Comparison of ENCODE assay signal across 27 cellular contexts in genomic region chr2:128108166-128108565, GRCh38.
"Had no signal": no experiment of that assay in that cellular context is flagged by ENCODE, and none has a peak within 500 bp of the region (broad histone marks: within the 10 kb centered on the region; RNA-seq: fewer than 3 reads in every experiment).

No MANE protein-coding gene starts in this region.

- H3K27ac Mint-ChIP-seq: activated CD4-positive, alpha-beta memory T cell treated with anti-CD3 and anti-CD28 coated beads for 36 hours; activated CD4-positive, alpha-beta T cell treated with anti-CD3 and anti-CD28 coated beads for 36 hours; activated CD8-positive, alpha-beta memory T cell treated with anti-CD3 and anti-CD28 coated beads, Interleukin-2, amount 10 ng/mL, durations not matched to agents 7 days and 5 days; activated CD8-positive, alpha-beta T cell treated with anti-CD3 and anti-CD28 coated beads, Interleukin-2, amount 10 ng/mL, durations not matched to agents 7 days and 5 days; activated naive CD4-positive, alpha-beta T cell treated with anti-CD3 and anti-CD28 coated beads, Interleukin-2, amount 10 ng/mL, durations not matched to agents 7 days and 5 days; activated naive CD4-positive, alpha-beta T cell treated with anti-CD3 and anti-CD28 coated beads, Interleukin-2, amount 50 U/mL, for 72 hours; activated naive CD8-positive, alpha-beta T cell treated with anti-CD3 and anti-CD28 coated beads, Interleukin-2, amount 10 ng/mL, durations not matched to agents 7 days and 5 days; activated T-helper 1 cell treated with anti-CD3 and anti-CD28 coated beads, Interleukin-12 subunit alpha, Interleukin-12 subunit beta, Interleukin-2, Interleukin-4 antibody, amounts not matched to agents 30 ng/mL and 10 ng/mL and 1 ng/mL, durations not matched to agents 14 hours and 24 hours and 36 hours; dendritic cell treated with granulocyte-macrophage colony-stimulating factor and Interleukin-4, amounts not matched to agents 40 ng/mL and 50 ng/mL, for 4 days had no signal

- DNase-seq: activated CD4-positive, alpha-beta memory T cell treated with anti-CD3 and anti-CD28 coated beads for 36 hours; activated CD4-positive, alpha-beta T cell treated with anti-CD3 and anti-CD28 coated beads for 36 hours; activated CD4-positive, alpha-beta T cell treated with anti-CD3 and anti-CD28 coated beads, Interleukin-2, amount 10 ng/mL, durations not matched to agents 24 days and 14 days; activated CD4-positive, CD25-positive, alpha-beta regulatory T cell; activated CD4-positive, CD25-positive, alpha-beta regulatory T cell treated with anti-CD3 and anti-CD28 coated beads, Interleukin-2, amount 50 U/mL, for 72 hours; activated CD8-positive, alpha-beta memory T cell treated with anti-CD3 and anti-CD28 coated beads, Interleukin-2, amount 10 ng/mL, durations not matched to agents 7 days and 5 days; activated CD8-positive, alpha-beta memory T cell treated with anti-CD3 and anti-CD28 coated beads, Interleukin-2, amount 50 U/mL, for 4 hours; activated CD8-positive, alpha-beta T cell treated with anti-CD3 and anti-CD28 coated beads, Interleukin-2, amount 10 ng/mL, durations not matched to agents 7 days and 5 days; activated gamma-delta T cell; activated naive CD4-positive, alpha-beta T cell; activated naive CD4-positive, alpha-beta T cell treated with anti-CD3 and anti-CD28 coated beads, Interleukin-2, amount 10 ng/mL, durations not matched to agents 7 days and 5 days; activated naive CD8-positive, alpha-beta T cell treated with anti-CD3 and anti-CD28 coated beads, Interleukin-2, amount 10 ng/mL, durations not matched to agents 7 days and 5 days; activated T-cell treated with anti-CD3 and anti-CD28 coated beads, Interleukin-2, amount 50 U/mL, for 1 hour; activated T-cell treated with anti-CD3 and anti-CD28 coated beads, Interleukin-2, amount 50 U/mL, for 48 hours; central memory CD4-positive, alpha-beta T cell; dorsolateral prefrontal cortex; effector memory CD8-positive, alpha-beta T cell; erythroblast; foreskin keratinocyte; gastrocnemius medialis; glutamatergic neuron; heart left ventricle; hypothalamus had no signal

- H3K4me3 Mint-ChIP-seq: activated CD4-positive, alpha-beta memory T cell treated with anti-CD3 and anti-CD28 coated beads for 36 hours; activated CD4-positive, alpha-beta T cell treated with anti-CD3 and anti-CD28 coated beads for 36 hours; activated CD4-positive, alpha-beta T cell treated with anti-CD3 and anti-CD28 coated beads, Interleukin-2, amount 10 ng/mL, durations not matched to agents 24 days and 14 days; activated CD8-positive, alpha-beta memory T cell treated with anti-CD3 and anti-CD28 coated beads, Interleukin-2, amount 10 ng/mL, durations not matched to agents 7 days and 5 days; activated CD8-positive, alpha-beta T cell treated with anti-CD3 and anti-CD28 coated beads, Interleukin-2, amount 10 ng/mL, durations not matched to agents 7 days and 5 days; activated naive CD4-positive, alpha-beta T cell treated with anti-CD3 and anti-CD28 coated beads, Interleukin-2, amount 10 ng/mL, durations not matched to agents 7 days and 5 days; activated naive CD8-positive, alpha-beta T cell treated with anti-CD3 and anti-CD28 coated beads, Interleukin-2, amount 10 ng/mL, durations not matched to agents 7 days and 5 days; activated T-helper 1 cell treated with anti-CD3 and anti-CD28 coated beads, Interleukin-12 subunit alpha, Interleukin-12 subunit beta, Interleukin-2, Interleukin-4 antibody, amounts not matched to agents 30 ng/mL and 10 ng/mL and 1 ng/mL, durations not matched to agents 14 hours and 24 hours and 36 hours; brain; dendritic cell treated with granulocyte-macrophage colony-stimulating factor and Interleukin-4, amounts not matched to agents 40 ng/mL and 50 ng/mL, for 4 days; effector memory CD8-positive, alpha-beta T cell had no signal

- H3K9me3 Mint-ChIP-seq: activated CD4-positive, alpha-beta memory T cell treated with anti-CD3 and anti-CD28 coated beads for 36 hours; activated CD4-positive, alpha-beta T cell treated with anti-CD3 and anti-CD28 coated beads, Interleukin-2, amount 10 ng/mL, durations not matched to agents 24 days and 14 days; activated naive CD4-positive, alpha-beta T cell treated with anti-CD3 and anti-CD28 coated beads, Interleukin-2, amount 10 ng/mL, durations not matched to agents 7 days and 5 days; activated naive CD4-positive, alpha-beta T cell treated with anti-CD3 and anti-CD28 coated beads, Interleukin-2, amount 50 U/mL, for 72 hours; activated naive CD8-positive, alpha-beta T cell treated with anti-CD3 and anti-CD28 coated beads, Interleukin-2, amount 10 ng/mL, durations not matched to agents 7 days and 5 days; activated T-helper 1 cell treated with anti-CD3 and anti-CD28 coated beads, Interleukin-12 subunit alpha, Interleukin-12 subunit beta, Interleukin-2, Interleukin-4 antibody, amounts not matched to agents 30 ng/mL and 10 ng/mL and 1 ng/mL, durations not matched to agents 14 hours and 24 hours and 36 hours; brain; dendritic cell treated with granulocyte-macrophage colony-stimulating factor and Interleukin-4, amounts not matched to agents 40 ng/mL and 50 ng/mL, for 4 days; effector memory CD8-positive, alpha-beta T cell had no signal

- ATAC-seq: activated CD4-positive, alpha-beta T cell treated with anti-CD3 and anti-CD28 coated beads for 36 hours; activated CD8-positive, alpha-beta memory T cell treated with anti-CD3 and anti-CD28 coated beads, Interleukin-2, amount 10 ng/mL, durations not matched to agents 7 days and 5 days; activated CD8-positive, alpha-beta T cell treated with anti-CD3 and anti-CD28 coated beads, Interleukin-2, amount 10 ng/mL, durations not matched to agents 7 days and 5 days; activated naive CD4-positive, alpha-beta T cell treated with anti-CD3 and anti-CD28 coated beads, Interleukin-2, amount 50 U/mL, for 72 hours; effector memory CD8-positive, alpha-beta T cell; foreskin keratinocyte; gastrocnemius medialis; heart left ventricle had no signal

- H3K4me1 Mint-ChIP-seq: activated naive CD4-positive, alpha-beta T cell treated with anti-CD3 and anti-CD28 coated beads, Interleukin-2, amount 10 ng/mL, durations not matched to agents 7 days and 5 days; brain had no signal

- H3K27me3 Mint-ChIP-seq: activated CD4-positive, alpha-beta memory T cell treated with anti-CD3 and anti-CD28 coated beads for 36 hours; activated CD4-positive, alpha-beta T cell treated with anti-CD3 and anti-CD28 coated beads for 36 hours; activated CD4-positive, alpha-beta T cell treated with anti-CD3 and anti-CD28 coated beads, Interleukin-2, amount 10 ng/mL, durations not matched to agents 24 days and 14 days; activated CD8-positive, alpha-beta memory T cell treated with anti-CD3 and anti-CD28 coated beads, Interleukin-2, amount 10 ng/mL, durations not matched to agents 7 days and 5 days; activated naive CD4-positive, alpha-beta T cell treated with anti-CD3 and anti-CD28 coated beads, Interleukin-2, amount 10 ng/mL, durations not matched to agents 7 days and 5 days; activated naive CD8-positive, alpha-beta T cell treated with anti-CD3 and anti-CD28 coated beads, Interleukin-2, amount 10 ng/mL, durations not matched to agents 7 days and 5 days; brain; dendritic cell treated with granulocyte-macrophage colony-stimulating factor and Interleukin-4, amounts not matched to agents 40 ng/mL and 50 ng/mL, for 4 days; effector memory CD8-positive, alpha-beta T cell had no signal
